In genomic region chr11:93784152-93784934, GRCh38 we compare ENCODE assay signal across 8 cellular contexts. TPM values are rescaled to one million over a fixed set of nuclear protein-coding genes. Genes with fewer than 3 reads are reported as not detected.
DNase-seq lines count a peak whose midpoint lies in the region; ATAC-seq, FAIRE-seq and TF ChIP-seq lines count a peak whose summit lies in the region.

Gene MED17 (plus strand): TSS chr11:93784282. CDS start chr11:93784514, 232 bp downstream.

- peak; percentile 78 for FAIRE-seq in GM12891 (lab: Jason Lieb, UNC)

- H3K9me3 Mint-ChIP-seq in T-cell (no peaks in the 10 kb centered on the region), type B pancreatic cell (no peaks in the 10 kb centered on the region)

- POLR2A ChIA-PET in T-cell (lab: Charles Lee) = interaction anchor here (0.5 to 1.6 kb wide), 7 partner anchors 9 to 344 kb away, joined by 3 to 41 read pairs (median 6); partner anchors contain the start of genes C11orf54 (in 1 of the 2), PANX1 (in 1 of the 2) and TAF1D (in 1 of the 2)

- peaks cover 0 to 36% (median 30%) of the 10 kb centered on the region in 12 donors for H3K4me1 ChIP-seq in heart left ventricle

- DNase-seq in GM12891 (ENCODE audit: insufficient read length, low spot score) = peak; percentile 75
- peak; percentile 93 for DNase-seq in NCI-H1436 (lab: John Stamatoyannopoulos, UW)
- DNase-seq in T-cell = peak; percentile 78 to 90 (median 84)
- DNase-seq in heart left ventricle = peak; percentile 93 to 95 (median 95)
- DNase-seq in pons (ENCODE audit: low spot score) = peak; percentile 97
- DNase-seq in type B pancreatic cell (ENCODE audit: extremely low spot score, unreplicated experiment) = peak; percentile 90

- peaks cover 0 to 28% (median 14%) of the 10 kb centered on the region in 9 donors for H3K36me3 ChIP-seq in heart left ventricle

- ATAC-seq in HG02840 (IDR thresholded peaks at IDR 0.05; ENCODE audit: low FRiP score, unreplicated experiment) = peak; percentile 96
- peak; percentile 95 to 98 (median 95) for ATAC-seq in T-cell (replicated peaks in 1 of 4)
- ATAC-seq in heart left ventricle = peak; percentile 99 to 100 (median 100)

- 0 to 1% (median 0%) methylated on average over 58 to 72 of the region's 72 CpGs for WGBS in adipose tissue, 3 donors
- 0 to 1% (median 1%) methylated on average over 56 to 72 of the region's 72 CpGs for WGBS in heart left ventricle, 4 donors

- H3K4me3 Mint-ChIP-seq in T-cell (peak within 1 kb of the TSS; percentile 90 to 99 (median 92)), type B pancreatic cell (peak within 1 kb of the TSS; percentile 98)

- TF ChIP-seq POLR2A in GM12891 (IDR thresholded peaks at IDR 0.05; ENCODE audit: low read depth, low read length) = peak; percentile 86
- peak in 1 of 2 donors; percentile 83 for TF ChIP-seq POLR2A in heart left ventricle (IDR thresholded peaks at IDR 0.05)

- CTCF ChIA-PET in T-cell (lab: Charles Lee) = interaction anchor here (0.7 to 1.3 kb wide), 10 partner anchors 11 to 726 kb away, joined by 3 to 37 read pairs (median 4); partner anchors contain the start of genes C11orf54 (in 2 of the 2) and TAF1D (in 1 of the 2)

- intact Hi-C loops in heart left ventricle (cut with DNase I) = loop anchor here in 9 of 10 donors (1.0 to 5.0 kb wide), 2 partner anchors 42 to 43 kb away; partner anchors contain the start of genes C11orf54 (in 9 of the 9) and TAF1D (in 9 of the 9)

- H3K9me3 ChIP-seq in heart left ventricle = no peaks in the 10 kb centered on the region

- H3K4me1 Mint-ChIP-seq in T-cell (peaks cover 46 to 53% (median 51%) of the 10 kb centered on the region in 3 donors), type B pancreatic cell (ENCODE audit: unreplicated experiment) (peaks cover 31% of the 10 kb centered on the region)

- no peaks in the 10 kb centered on the region for H3K27me3 ChIP-seq in heart left ventricle

- TF ChIP-seq CTCF in heart left ventricle (IDR thresholded peaks at IDR 0.05) (peak; percentile 12 to 71 (median 45)), type B pancreatic cell (conservative IDR thresholded peaks at IDR 0.05) (peak; percentile 69)

- H3K36me3 Mint-ChIP-seq in T-cell (peaks cover 19% of the 10 kb centered on the region), type B pancreatic cell (peaks cover 22% of the 10 kb centered on the region)

- H3K27me3 Mint-ChIP-seq in T-cell = no peaks in the 10 kb centered on the region
- no peaks in the 10 kb centered on the region for H3K27me3 Mint-ChIP-seq in type B pancreatic cell

- peak within 1 kb of the TSS; percentile 75 to 98 (median 88) for H3K4me3 ChIP-seq in heart left ventricle

- H3K27ac ChIP-seq in adipose tissue (ENCODE audit: low read depth, low read length) = peak within 1 kb of the TSS; percentile 86
- H3K27ac ChIP-seq in heart left ventricle = peak within 1 kb of the TSS; percentile 84 to 98 (median 95)

- peak within 1 kb of the TSS; percentile 94 to 98 for H3K27ac Mint-ChIP-seq in T-cell
- peak within 1 kb of the TSS; percentile 87 for H3K27ac Mint-ChIP-seq in type B pancreatic cell

TF ChIP-seq in GM12891, 5 proteins besides CTCF, POLR2A, EP300 and RAD21:
- TF ChIP-seq SPI1 (IDR thresholded peaks at IDR 0.05; ENCODE audit: low read depth, low read length) (0 out of 2 replicates have a peak, but pooled peaks have one; percentile 6), TAF1 (IDR thresholded peaks at IDR 0.05; ENCODE audit: low read depth, low read length) (peak; percentile 76), POLR2AphosphoS5 (IDR thresholded peaks at IDR 0.05; ENCODE audit: low read depth, low read length) (peak; percentile 90), PAX5 (IDR thresholded peaks at IDR 0.05; ENCODE audit: insufficient read depth, low read length, severe bottlenecking) (no peak), POU2F2 (IDR thresholded peaks at IDR 0.05; ENCODE audit: low read depth, low read length) (peak; percentile 13; the same call in 1 of the 2 replicates)
TF ChIP-seq in GM12891: peak in this region for 4.

RNA-seq across cellular contexts. Expression of gene MED17, which starts in this region (rescaled TPM):
- 10.4 TPM for polyA plus RNA-seq in GM12891 (2012; ENCODE audit: low read depth, missing spikeins)
- 10 to 100 TPM; 64.1 to 71.7 (median 67.1) TPM for total RNA-seq in T-cell
- 10 to 100 TPM in 1 of 3 donors, 1 to 10 TPM in 2; 6.4 to 11.0 (median 9.7) TPM for polyA plus RNA-seq in adipose tissue
- 10 to 100 TPM; 14.6 to 28.6 (median 16.1) TPM for total RNA-seq in heart left ventricle
- polyA plus RNA-seq in heart left ventricle = 10 to 100 TPM in 1 of 2 donors, 1 to 10 TPM in 1; 9.2 to 18.1 TPM
- total RNA-seq in type B pancreatic cell (ENCODE audit: low replicate concordance) = 49.8 and 53.3 TPM in 2 replicates

Comparison
In these comparisons a context has a peak if more than half of its experiments do, and no peak if none do; other contexts are left out.
1. Peak in every context shown above with its lines: DNase-seq, ATAC-seq, H3K4me3 ChIP-seq and H3K27ac ChIP-seq.